ENCODE assay signal across 8 cellular contexts in the genomic region with DNA sequence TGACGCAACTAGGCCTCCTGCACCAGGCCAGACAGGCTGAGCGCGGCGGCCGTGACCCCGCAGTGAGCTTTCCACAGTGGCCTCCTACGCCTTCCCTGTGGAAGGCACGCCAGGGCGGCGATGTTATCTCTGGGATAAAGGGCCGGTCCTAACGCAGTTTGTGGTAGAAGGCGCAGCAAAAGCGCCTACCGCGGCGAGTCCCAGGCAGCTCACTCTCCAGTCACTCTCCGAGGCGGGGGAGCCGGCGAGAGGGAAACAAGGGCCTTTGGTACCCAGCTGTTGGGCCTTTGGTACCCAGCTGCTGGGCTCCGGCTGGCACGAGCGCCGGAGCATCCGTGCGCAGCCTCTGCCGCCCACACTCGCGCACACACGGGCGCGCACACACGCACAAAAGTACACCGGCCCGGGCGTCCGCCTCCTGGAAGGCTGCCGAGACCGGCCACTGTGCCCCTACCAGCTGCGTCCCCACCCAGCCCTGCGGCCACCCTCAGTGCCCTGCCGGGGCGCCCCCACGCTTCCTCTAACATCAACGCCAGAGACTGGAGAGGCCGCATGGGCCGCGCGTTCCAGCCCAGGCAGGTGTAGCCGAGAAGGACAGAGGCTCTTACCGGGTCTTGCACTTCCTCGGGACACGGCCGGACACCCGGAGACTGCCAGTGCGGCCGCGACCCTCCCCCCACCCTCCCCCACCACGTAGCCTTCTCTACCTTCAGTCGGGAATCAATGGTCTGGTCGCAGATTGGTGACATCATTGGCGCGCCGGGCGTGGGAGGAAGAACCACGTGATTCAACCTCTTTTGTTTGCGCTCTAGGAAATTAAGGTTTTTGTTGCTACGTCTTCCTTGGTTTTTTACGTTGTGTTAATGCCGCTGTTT. TPM values are rescaled to one million over a fixed set of nuclear protein-coding genes. Genes with fewer than 3 reads are reported as not detected.
DNase-seq lines count a peak whose midpoint lies in the region; ATAC-seq and TF ChIP-seq lines count a peak whose summit lies in the region.

No MANE protein-coding gene starts in this region.

- peaks cover under 1% of the 10 kb centered on the region for H3K36me3 ChIP-seq in suprapubic skin

- H2AK5ac ChIP-seq in H9 (ENCODE audit: insufficient read length, low read length) = no peak overlapping the region

- peaks cover 31% of the 10 kb centered on the region; the same call in 1 of the 2 replicates for H3K79me2 ChIP-seq in H9 (ENCODE audit: insufficient read depth, low read length)

- H3K23me2 ChIP-seq in H9 (ENCODE audit: insufficient read length, low read depth, low read length, poor library complexity, severe bottlenecking) = peaks cover 7% of the 10 kb centered on the region

- peak overlapping the region; percentile 42 for H3K27ac ChIP-seq in H9 (ENCODE audit: insufficient read length, low read depth, low read length)
- H3K27ac ChIP-seq in suprapubic skin = peak overlapping the region; percentile 90

- peak overlapping the region; percentile 95 to 98 for H3K4me3 Mint-ChIP-seq in H9
- peak overlapping the region; percentile 99 for H3K4me3 Mint-ChIP-seq in activated naive CD8-positive, alpha-beta T cell
- peak overlapping the region; percentile 100 for H3K4me3 Mint-ChIP-seq in glutamatergic neuron (ENCODE audit: unreplicated experiment)

- peaks cover 10 to 32% (median 29%) of the 10 kb centered on the region in 3 experiments for H3K36me3 Mint-ChIP-seq in H9 (ENCODE audit: insufficient read depth in 1 of 3, low read depth in 3 of 3)
- peaks cover 14% of the 10 kb centered on the region for H3K36me3 Mint-ChIP-seq in activated naive CD8-positive, alpha-beta T cell
- peaks cover 14% of the 10 kb centered on the region for H3K36me3 Mint-ChIP-seq in glutamatergic neuron (ENCODE audit: unreplicated experiment)

- H3K9me3 ChIP-seq in H9 (ENCODE audit: control insufficient read depth, low read depth, low read length) (no peaks in the 10 kb centered on the region), suprapubic skin (no peaks in the 10 kb centered on the region)

- H2BK15ac ChIP-seq in H9 (ENCODE audit: low read depth, low read length) = no peak overlapping the region

- H3K4me3 ChIP-seq in suprapubic skin = peak overlapping the region; percentile 86

- H3T11ph ChIP-seq in H9 (ENCODE audit: low read length) = no peak overlapping the region

- TF ChIP-seq CTCF in H9 (conservative IDR thresholded peaks at IDR 0.05) (no peak), glutamatergic neuron (IDR thresholded peaks at IDR 0.05; ENCODE audit: partially characterized antibody, unreplicated experiment) (no peak), omental fat pad (IDR thresholded peaks at IDR 0.05) (no peak), suprapubic skin (IDR thresholded peaks at IDR 0.05) (no peak)

- H4K91ac ChIP-seq in H9 (ENCODE audit: insufficient read length, low read depth, low read length) = no peak overlapping the region

- no peak overlapping the region for H3K23ac ChIP-seq in H9 (ENCODE audit: insufficient read length, low read depth, low read length)

- no peak for TF ChIP-seq POLR2A in suprapubic skin (IDR thresholded peaks at IDR 0.05)

- H3K4ac ChIP-seq in H9 (ENCODE audit: low read depth, low read length) = no peak overlapping the region; the same call in 1 of the 2 replicates

- H3K9me3 Mint-ChIP-seq in H9 (peaks cover 21 to 22% of the 10 kb centered on the region in 2 experiments), glutamatergic neuron (ENCODE audit: unreplicated experiment) (peaks cover 17% of the 10 kb centered on the region)
- H3K9me3 Mint-ChIP-seq in activated naive CD8-positive, alpha-beta T cell (ENCODE audit: low read depth) = peaks cover 7% of the 10 kb centered on the region

- peak overlapping the region; percentile 92 for H3K9ac ChIP-seq in H9 (ENCODE audit: extremely low read depth, insufficient read length, low read length)

- H3K56ac ChIP-seq in H9 (ENCODE audit: insufficient read length, low read depth, low read length) = no peak overlapping the region

- H3K27me3 ChIP-seq in H9 (ENCODE audit: insufficient read depth, low read length) (no peaks in the 10 kb centered on the region), suprapubic skin (no peaks in the 10 kb centered on the region)

- ATAC-seq in omental fat pad (ENCODE audit: low FRiP score) = peak; percentile 76

- peaks cover 11% of the 10 kb centered on the region for H3K27me3 Mint-ChIP-seq in H9 (ENCODE audit: low read depth)
- H3K27me3 Mint-ChIP-seq in activated naive CD8-positive, alpha-beta T cell = peaks cover 1% of the 10 kb centered on the region
- H3K27me3 Mint-ChIP-seq in glutamatergic neuron (ENCODE audit: unreplicated experiment) = peaks cover 10% of the 10 kb centered on the region

- H2BK12ac ChIP-seq in H9 (ENCODE audit: insufficient read length, low read depth, low read length) = no peak overlapping the region

- peak overlapping the region; percentile 92 for H3K14ac ChIP-seq in H9 (ENCODE audit: insufficient read depth, low read length)

- H3K4me1 ChIP-seq in H9 (ENCODE audit: insufficient read depth, low read length) (no peaks in the 10 kb centered on the region), suprapubic skin (peaks cover 16% of the 10 kb centered on the region)

- peak overlapping the region; percentile 77 for H4K5ac ChIP-seq in H9 (ENCODE audit: insufficient read length, low read depth, low read length)

- peak overlapping the region; percentile 95 for H3K18ac ChIP-seq in H9 (ENCODE audit: insufficient read length, low read depth, low read length)

- peaks cover 5% of the 10 kb centered on the region for H3K79me1 ChIP-seq in H9 (ENCODE audit: insufficient read depth, low read depth, low read length, poor library complexity, severe bottlenecking)

- H4K8ac ChIP-seq in H9 (replicated peaks; ENCODE audit: insufficient read length, low read depth, low read length) = no peak overlapping the region

- H3K4me2 ChIP-seq in H9 (ENCODE audit: insufficient read depth, insufficient read length, low read length) = peak overlapping the region; percentile 80

- no peak overlapping the region for H2BK120ac ChIP-seq in H9 (ENCODE audit: low read depth, low read length, poor library complexity, severe bottlenecking)

- H3K27ac Mint-ChIP-seq in H9 (peak overlapping the region; percentile 94 to 100 (median 100)), glutamatergic neuron (ENCODE audit: unreplicated experiment) (peak overlapping the region; percentile 100)
- H3K27ac Mint-ChIP-seq in activated naive CD8-positive, alpha-beta T cell = peak overlapping the region; percentile 100

- WGBS in H9 (ENCODE audit: extremely low coverage, insufficient read length, low lambda C conversion rate) = no CpG with 5 or more reads among the region's 71 CpGs
- WGBS in suprapubic skin = under 1% methylated on average over 10 of the region's 71 CpGs

- no peak for TF ChIP-seq EP300 in suprapubic skin (IDR thresholded peaks at IDR 0.05)

- H2BK20ac ChIP-seq in H9 (ENCODE audit: low read depth, low read length, poor library complexity, severe bottlenecking) = no peak overlapping the region

- peak overlapping the region; percentile 78 for H2AFZ ChIP-seq in H9 (ENCODE audit: low read length)

- no peaks in the 10 kb centered on the region for H4K20me1 ChIP-seq in H9 (ENCODE audit: control insufficient read depth, insufficient read depth, insufficient read length)

- peaks cover 14 to 18% of the 10 kb centered on the region in 2 experiments for H3K4me1 Mint-ChIP-seq in H9
- H3K4me1 Mint-ChIP-seq in activated naive CD8-positive, alpha-beta T cell (ENCODE audit: low read depth) = peaks cover 38% of the 10 kb centered on the region
- H3K4me1 Mint-ChIP-seq in glutamatergic neuron (ENCODE audit: low read depth, unreplicated experiment) = peaks cover 19% of the 10 kb centered on the region

- H2BK5ac ChIP-seq in H9 (ENCODE audit: insufficient read length, low read length) = peak overlapping the region; percentile 88

- DNase-seq in DMS53 (lab: John Stamatoyannopoulos, UW) (peak; percentile 93), H9 (peak; percentile 88), NCI-H1105 (lab: John Stamatoyannopoulos, UW) (peak; percentile 92), SKM-1 (lab: John Stamatoyannopoulos, UW; ENCODE audit: unreplicated experiment) (peak; percentile 80), glutamatergic neuron (peak; percentile 95), omental fat pad (ENCODE audit: low spot score) (peak; percentile 92), suprapubic skin (ENCODE audit: low spot score in 2 of 2) (peak; percentile 90 to 94)

RNA-seq across cellular contexts. Expression of a gene that starts 19.5 kb away (rescaled TPM):
- total RNA-seq in H9 (2021) (228 and 236 TPM in 2 replicates), glutamatergic neuron (ENCODE audit: unreplicated experiment) (166 TPM), omental fat pad (100 to 1,000 TPM in 2 of 4 donors, 10 to 100 TPM in 2; 67.9 to 139 (median 100) TPM), suprapubic skin (100 to 1,000 TPM in 2 of 4 donors, 10 to 100 TPM in 2; 73.7 to 107 (median 93.2) TPM)

RNA-seq across cellular contexts. Expression of a gene that starts 59.9 kb away (rescaled TPM):
- 1.8 and 1.9 TPM in 2 replicates for total RNA-seq in H9 (2021)
- total RNA-seq in glutamatergic neuron (ENCODE audit: unreplicated experiment) = 44.9 TPM
- total RNA-seq in omental fat pad = under 1 TPM in 3 of 4 donors, not detected in 1; 0.09 to 0.50 (median 0.12) TPM
- under 1 TPM; 0.26 to 0.83 (median 0.33) TPM for total RNA-seq in suprapubic skin

Comparison
In these comparisons a context has a peak if more than half of its experiments do, and no peak if none do; other contexts are left out.
1. Peak in every context shown above with its lines: DNase-seq, ATAC-seq, H3K4me3 ChIP-seq and H3K27ac ChIP-seq.
2. RNA of a gene that starts 59.9 kb away (total RNA-seq): 44.9 TPM in glutamatergic neuron (single experiment); 1.8 to 1.9 TPM in H9, 0.26 to 0.83 TPM in suprapubic skin and 0.09 to 0.50 TPM in omental fat pad; every median in the first group is over 10 times any median in the second.